ENCODE assay signal across 13 cellular contexts in genomic region chr14:98926802-98927201, GRCh38.
"Had no signal": no experiment of that assay in that cellular context is flagged by ENCODE, and none has a peak within 500 bp of the region (broad histone marks: within the 10 kb centered on the region; RNA-seq: fewer than 3 reads in every experiment).

No MANE protein-coding gene starts in this region.

- H3K4me1 Mint-ChIP-seq: activated B cell treated with CpG ODN at 0.5 μM for 24 hours had no signal

- H3K27me3 ChIP-seq: cardiac muscle cell, esophagus squamous epithelium, ovary, stomach, tibial artery, uterus had no signal

- H3K36me3 ChIP-seq: cardiac muscle cell, esophagus squamous epithelium, ovary, stomach, tibial artery, uterus had no signal

- H3K27me3 Mint-ChIP-seq: activated B cell treated with CpG ODN at 0.5 μM for 24 hours had no signal

- H3K4me3 ChIP-seq: cardiac muscle cell, esophagus squamous epithelium, ovary, skin epidermis, stomach, tibial artery, uterus had no signal

- H3K4me1 ChIP-seq: stomach, tibial artery, uterus had no signal

- DNase-seq: activated B cell treated with CpG ODN at 0.5 μM for 24 hours, activated T-cell treated with anti-CD3 and anti-CD28 coated beads for 4 hours, amniotic stem cell, esophagus squamous epithelium, kidney, ovary, stomach, uterus had no signal

- H3K27ac Mint-ChIP-seq: activated B cell treated with CpG ODN at 0.5 μM for 24 hours; T-helper 1 cell treated with Interleukin-12 subunit alpha and Interleukin-12 subunit beta and Interleukin-4 antibody, amounts not matched to agents 30 μg/mL and 1 μg/mL, for 36 hours had no signal

- H3K9me3 ChIP-seq: esophagus squamous epithelium, ovary, tibial artery, uterus had no signal

- H3K27ac ChIP-seq: cardiac muscle cell, ovary, stomach, tibial artery, uterus had no signal

- H3K4me3 Mint-ChIP-seq: activated B cell treated with CpG ODN at 0.5 μM for 24 hours; neural crest cell; T-helper 1 cell treated with Interleukin-12 subunit alpha and Interleukin-12 subunit beta and Interleukin-4 antibody, amounts not matched to agents 30 μg/mL and 1 μg/mL, for 36 hours had no signal
